8 cellular contexts compared by ENCODE assay signal in genomic region chr19:28633223-28634030, GRCh38.
DNase-seq lines count a peak whose midpoint lies in the region; ATAC-seq and TF ChIP-seq lines count a peak whose summit lies in the region.

No MANE protein-coding gene starts in this region.

- peaks cover 55% of the 10 kb centered on the region for H3K4me1 ChIP-seq in DND-41 (ENCODE audit: insufficient read depth, low read length)
- peaks cover 3% of the 10 kb centered on the region for H3K4me1 ChIP-seq in body of pancreas
- H3K4me1 ChIP-seq in right lobe of liver = no peaks in the 10 kb centered on the region

- ATAC-seq in DND-41 (ENCODE audit: insufficient read depth, low read depth) (peak; percentile 59), body of pancreas (peak; percentile 50), right lobe of liver (peak; percentile 93 to 99 (median 96)), HG03520 (IDR thresholded peaks at IDR 0.05; ENCODE audit: unreplicated experiment) (no peak), HG03175 (IDR thresholded peaks at IDR 0.05; ENCODE audit: unreplicated experiment) (no peak)

- H3K4me2 ChIP-seq in DND-41 (ENCODE audit: insufficient read depth, low read length) = peak overlapping the region; percentile 39

- peaks cover 12% of the 10 kb centered on the region for H3K9me3 ChIP-seq in DND-41 (ENCODE audit: insufficient read depth, low read length, severe bottlenecking)
- no peaks in the 10 kb centered on the region for H3K9me3 ChIP-seq in body of pancreas
- no peaks in the 10 kb centered on the region for H3K9me3 ChIP-seq in right lobe of liver

- H3K27ac ChIP-seq in DND-41 (ENCODE audit: low read length) (peak overlapping the region; percentile 96), body of pancreas (no peak overlapping the region), right lobe of liver (no peak overlapping the region)

- peak overlapping the region; percentile 50 for H3K9ac ChIP-seq in DND-41 (ENCODE audit: low read depth, low read length)

- no peak overlapping the region for H3K4me3 ChIP-seq in DND-41 (ENCODE audit: low read depth in 1 of 2, low read length in 2 of 2)
- H3K4me3 ChIP-seq in body of pancreas = no peak overlapping the region
- H3K4me3 ChIP-seq in right lobe of liver = no peak overlapping the region

- no peak for TF ChIP-seq POLR2A in body of pancreas (IDR thresholded peaks at IDR 0.05)
- TF ChIP-seq POLR2A in right lobe of liver (IDR thresholded peaks at IDR 0.05) = no peak

- intact Hi-C loops in body of pancreas (cut with DNase I) = no loop called here
- intact Hi-C loops in right lobe of liver (cut with DNase I) = loop anchor here in 1 of 2 donors (10.0 kb wide), 1 partner anchor 169 kb away; no protein-coding TSS in a partner anchor

- H3K36me3 ChIP-seq in DND-41 (ENCODE audit: insufficient read depth, low read length) = no peaks in the 10 kb centered on the region
- no peaks in the 10 kb centered on the region for H3K36me3 ChIP-seq in body of pancreas (replicated peaks in 1 of 2; ENCODE audit: insufficient read depth in 1 of 2, low read depth in 2 of 2)
- no peaks in the 10 kb centered on the region for H3K36me3 ChIP-seq in right lobe of liver

- no peaks in the 10 kb centered on the region for H3K79me2 ChIP-seq in DND-41 (ENCODE audit: insufficient read depth, low read length)

- TF ChIP-seq CTCF in DND-41 (IDR thresholded peaks at IDR 0.05; ENCODE audit: borderline replicate concordance, extremely low read depth, low read length, poor library complexity, severe bottlenecking) = peak; percentile 99
- TF ChIP-seq CTCF in body of pancreas (IDR thresholded peaks at IDR 0.05) = peak; percentile 43 to 90 (median 72)
- peak; percentile 90 to 96 (median 94) for TF ChIP-seq CTCF in right lobe of liver (IDR thresholded peaks at IDR 0.05)

- no peak overlapping the region for H2AFZ ChIP-seq in DND-41 (ENCODE audit: low read depth, low read length)

- WGBS in body of pancreas, 2 donors = 48 to 49% methylated on average over 11 of the region's 11 CpGs
- WGBS in right lobe of liver (ENCODE audit: insufficient coverage, low coverage, low lambda C conversion rate, missing lambda C conversion rate) = 2% methylated on average over 4 of the region's 11 CpGs

- DNase-seq in DND-41 = peak; percentile 59
- peak; percentile 40 to 45 for DNase-seq in Kasumi-1 (lab: John Stamatoyannopoulos, UW)
- DNase-seq in SK-N-DZ (ENCODE audit: low spot score) = peak; percentile 13
- DNase-seq in body of pancreas = peak in 3 of 4 donors; percentile 43 to 44 (median 44)
- peak; percentile 62 to 69 (median 65) for DNase-seq in right lobe of liver
- peak; percentile 66 for DNase-seq in stimulated activated CD8-positive, alpha-beta memory T cell treated with anti-CD3 and anti-CD28 coated beads, Interleukin-4, amount 100 ng/mL, for 48 hours

- H4K20me1 ChIP-seq in DND-41 (ENCODE audit: insufficient read depth, low read length) = no peaks in the 10 kb centered on the region

- H3K27me3 ChIP-seq in DND-41 (ENCODE audit: insufficient read depth, low read length, poor library complexity) (no peaks in the 10 kb centered on the region), body of pancreas (no peaks in the 10 kb centered on the region), right lobe of liver (no peaks in the 10 kb centered on the region)

Comparison
In these comparisons a context has a peak if more than half of its experiments do, and no peak if none do; other contexts are left out.
1. ATAC-seq: peak in DND-41 (single experiment), body of pancreas (single experiment) and right lobe of liver (4 of 4); none in HG03520 (single experiment) and HG03175 (single experiment).
2. DNase-seq: peak in every context shown above with its lines; median percentile 66 in stimulated activated CD8-positive, alpha-beta memory T cell treated with anti-CD3 and anti-CD28 coated beads, Interleukin-4, amount 100 ng/mL, for 48 hours; 65 in right lobe of liver; 59 in DND-41; 44 in body of pancreas; 42 in Kasumi-1; 13 in SK-N-DZ.
3. Peak in every context shown above with its lines, with median percentiles within 50 percentile points of each other: CTCF ChIP-seq.